In genomic region chr7:26440993-26441636, GRCh38 we compare ENCODE assay signal across 2 cellular contexts.
TF ChIP-seq lines count a peak whose summit lies in the region.

No MANE protein-coding gene starts in this region.

TF ChIP-seq in GM23338, 12 proteins besides CTCF, POLR2A, EP300 and RAD21 (continued from another document):
- TF ChIP-seq REST (IDR thresholded peaks at IDR 0.05; ENCODE audit: unreplicated experiment): no peak

TF ChIP-seq in SK-N-SH, 30 proteins besides CTCF, POLR2A, EP300 and RAD21 (continued from another document):
- TF ChIP-seq ZBTB33 (IDR thresholded peaks at IDR 0.05; ENCODE audit: borderline replicate concordance, low read depth): no peak
- TF ChIP-seq CHD2 (IDR thresholded peaks at IDR 0.05; ENCODE audit: low read length, partially characterized antibody): no peak
- TF ChIP-seq FOSL2 (IDR thresholded peaks at IDR 0.05; ENCODE audit: borderline replicate concordance, low read depth): no peak
- no peak for TF ChIP-seq EZH2phosphoT487 (IDR thresholded peaks at IDR 0.05; ENCODE audit: borderline replicate concordance, low read depth)
